Comparison of ENCODE assay signal across 1 cellular context in the genomic region with DNA sequence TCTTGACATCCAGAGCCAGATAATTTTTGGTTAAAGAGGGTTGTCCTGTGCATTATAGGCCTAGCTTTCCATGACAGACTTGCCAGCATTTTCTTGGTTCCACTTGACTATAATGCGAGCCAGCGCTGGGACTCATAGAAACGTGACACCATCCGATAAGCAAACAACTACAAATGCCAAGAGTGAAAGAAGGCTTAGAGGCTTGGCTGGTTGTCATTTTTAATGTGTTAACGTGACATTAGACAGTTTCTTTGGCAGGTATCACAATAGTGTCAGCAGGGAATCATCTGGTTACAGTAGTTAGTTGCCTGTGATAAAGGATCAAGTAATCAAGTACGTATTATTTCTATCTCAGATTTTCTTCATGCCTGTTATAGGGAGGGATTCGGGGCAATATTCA.
A peak's percentile ranks its signal among the peaks of the same experiment; 100 is the strongest.
TF ChIP-seq lines count a peak whose summit lies in the region.

No MANE protein-coding gene starts in this region.

TF ChIP-seq in HEK293, 187 proteins besides CTCF, POLR2A, EP300 and RAD21 (continued from another document and continues in another):
- TF ChIP-seq, protein P1, sequence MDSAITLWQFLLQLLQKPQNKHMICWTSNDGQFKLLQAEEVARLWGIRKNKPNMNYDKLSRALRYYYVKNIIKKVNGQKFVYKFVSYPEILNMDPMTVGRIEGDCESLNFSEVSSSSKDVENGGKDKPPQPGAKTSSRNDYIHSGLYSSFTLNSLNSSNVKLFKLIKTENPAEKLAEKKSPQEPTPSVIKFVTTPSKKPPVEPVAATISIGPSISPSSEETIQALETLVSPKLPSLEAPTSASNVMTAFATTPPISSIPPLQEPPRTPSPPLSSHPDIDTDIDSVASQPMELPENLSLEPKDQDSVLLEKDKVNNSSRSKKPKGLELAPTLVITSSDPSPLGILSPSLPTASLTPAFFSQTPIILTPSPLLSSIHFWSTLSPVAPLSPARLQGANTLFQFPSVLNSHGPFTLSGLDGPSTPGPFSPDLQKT (IDR thresholded peaks at IDR 0.05; ENCODE audit: borderline replicate concordance, low read depth, low read length), result no peak
- TF ChIP-seq SP3 (tag by site-specific recombination; IDR thresholded peaks at IDR 0.05) (no peak), SCRT2 (tag by site-specific recombination; IDR thresholded peaks at IDR 0.05) (no peak), ZBTB17 (tag by site-specific recombination; IDR thresholded peaks at IDR 0.05) (no peak), ZNF768 (tag by site-specific recombination; IDR thresholded peaks at IDR 0.05) (no peak), ZNF394 (tag by site-specific recombination; IDR thresholded peaks at IDR 0.05; ENCODE audit: borderline replicate concordance) (no peak), ZBTB8A (tag by site-specific recombination; IDR thresholded peaks at IDR 0.05) (no peak), ZNF514 (tag by site-specific recombination; IDR thresholded peaks at IDR 0.05) (no peak), ZNF132 (tag by site-specific recombination; IDR thresholded peaks at IDR 0.05; ENCODE audit: borderline replicate concordance) (no peak), SP2 (tag by site-specific recombination; IDR thresholded peaks at IDR 0.05) (no peak), ZNF174 (tag by site-specific recombination; IDR thresholded peaks at IDR 0.05) (no peak), ZIC2 (tag by site-specific recombination; IDR thresholded peaks at IDR 0.05) (no peak), ZSCAN30 (tag by site-specific recombination; IDR thresholded peaks at IDR 0.05) (peak; percentile 57; the same call in 1 of the 2 replicates), BCL11A (tag by site-specific recombination; IDR thresholded peaks at IDR 0.05; ENCODE audit: low read depth) (no peak), GLI4 (tag by site-specific recombination; IDR thresholded peaks at IDR 0.05) (no peak), OSR2 (tag by site-specific recombination; IDR thresholded peaks at IDR 0.05) (peak; percentile 93), ZNF416 (tag by site-specific recombination; IDR thresholded peaks at IDR 0.05) (no peak), ZNF654 (tag by site-specific recombination; IDR thresholded peaks at IDR 0.05; ENCODE audit: low read depth) (no peak), MZF1 (tag by site-specific recombination; IDR thresholded peaks at IDR 0.05; ENCODE audit: borderline replicate concordance) (no peak; the same call in 1 of the 2 replicates), ZNF10 (tag by site-specific recombination; IDR thresholded peaks at IDR 0.05) (no peak), KLF1 (tag by site-specific recombination; IDR thresholded peaks at IDR 0.05) (no peak), ZNF658 (tag by site-specific recombination; IDR thresholded peaks at IDR 0.05) (no peak), ZNF433 (tag by site-specific recombination; IDR thresholded peaks at IDR 0.05; ENCODE audit: low read depth) (no peak), ZNF701 (tag by site-specific recombination; IDR thresholded peaks at IDR 0.05) (no peak), ZNF549 (tag by site-specific recombination; IDR thresholded peaks at IDR 0.05) (no peak), ZNF354C (tag by site-specific recombination; IDR thresholded peaks at IDR 0.05; ENCODE audit: borderline replicate concordance, low read depth) (no peak), ZSCAN16 (tag by site-specific recombination; IDR thresholded peaks at IDR 0.05) (no peak), EGR2 (tag by site-specific recombination; IDR thresholded peaks at IDR 0.05; ENCODE audit: low read depth) (no peak)
- TF ChIP-seq, protein P2, sequence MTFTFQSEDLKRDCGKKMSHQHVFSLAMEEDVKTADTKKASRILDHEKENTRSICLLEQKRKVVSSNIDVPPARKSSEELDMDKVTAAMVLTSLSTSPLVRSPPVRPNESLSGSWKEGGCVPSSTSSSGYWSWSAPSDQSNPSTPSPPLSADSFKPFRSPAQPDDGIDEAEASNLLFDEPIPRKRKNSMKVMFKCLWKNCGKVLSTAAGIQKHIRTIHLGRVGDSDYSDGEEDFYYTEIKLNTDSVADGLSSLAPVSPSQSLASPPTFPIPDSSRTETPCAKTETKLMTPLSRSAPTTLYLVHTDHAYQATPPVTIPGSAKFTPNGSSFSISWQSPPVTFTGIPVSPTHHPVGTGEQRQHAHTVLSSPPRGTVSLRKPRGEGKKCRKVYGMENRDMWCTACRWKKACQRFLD (tag by site-specific recombination; IDR thresholded peaks at IDR 0.05), result no peak
- TF ChIP-seq, protein P3, sequence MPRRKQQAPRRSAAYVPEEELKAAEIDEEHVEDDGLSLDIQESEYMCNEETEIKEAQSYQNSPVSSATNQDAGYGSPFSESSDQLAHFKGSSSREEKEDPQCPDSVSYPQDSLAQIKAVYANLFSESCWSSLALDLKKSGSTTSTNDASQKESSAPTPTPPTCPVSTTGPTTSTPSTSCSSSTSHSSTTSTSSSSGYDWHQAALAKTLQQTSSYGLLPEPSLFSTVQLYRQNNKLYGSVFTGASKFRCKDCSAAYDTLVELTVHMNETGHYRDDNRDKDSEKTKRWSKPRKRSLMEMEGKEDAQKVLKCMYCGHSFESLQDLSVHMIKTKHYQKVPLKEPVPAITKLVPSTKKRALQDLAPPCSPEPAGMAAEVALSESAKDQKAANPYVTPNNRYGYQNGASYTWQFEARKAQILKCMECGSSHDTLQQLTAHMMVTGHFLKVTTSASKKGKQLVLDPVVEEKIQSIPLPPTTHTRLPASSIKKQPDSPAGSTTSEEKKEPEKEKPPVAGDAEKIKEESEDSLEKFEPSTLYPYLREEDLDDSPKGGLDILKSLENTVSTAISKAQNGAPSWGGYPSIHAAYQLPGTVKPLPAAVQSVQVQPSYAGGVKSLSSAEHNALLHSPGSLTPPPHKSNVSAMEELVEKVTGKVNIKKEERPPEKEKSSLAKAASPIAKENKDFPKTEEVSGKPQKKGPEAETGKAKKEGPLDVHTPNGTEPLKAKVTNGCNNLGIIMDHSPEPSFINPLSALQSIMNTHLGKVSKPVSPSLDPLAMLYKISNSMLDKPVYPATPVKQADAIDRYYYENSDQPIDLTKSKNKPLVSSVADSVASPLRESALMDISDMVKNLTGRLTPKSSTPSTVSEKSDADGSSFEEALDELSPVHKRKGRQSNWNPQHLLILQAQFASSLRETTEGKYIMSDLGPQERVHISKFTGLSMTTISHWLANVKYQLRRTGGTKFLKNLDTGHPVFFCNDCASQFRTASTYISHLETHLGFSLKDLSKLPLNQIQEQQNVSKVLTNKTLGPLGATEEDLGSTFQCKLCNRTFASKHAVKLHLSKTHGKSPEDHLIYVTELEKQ (tag by site-specific recombination; IDR thresholded peaks at IDR 0.05; ENCODE audit: borderline replicate concordance), result peak; percentile 60; the same call in 1 of the 2 replicates
- TF ChIP-seq, protein P4, sequence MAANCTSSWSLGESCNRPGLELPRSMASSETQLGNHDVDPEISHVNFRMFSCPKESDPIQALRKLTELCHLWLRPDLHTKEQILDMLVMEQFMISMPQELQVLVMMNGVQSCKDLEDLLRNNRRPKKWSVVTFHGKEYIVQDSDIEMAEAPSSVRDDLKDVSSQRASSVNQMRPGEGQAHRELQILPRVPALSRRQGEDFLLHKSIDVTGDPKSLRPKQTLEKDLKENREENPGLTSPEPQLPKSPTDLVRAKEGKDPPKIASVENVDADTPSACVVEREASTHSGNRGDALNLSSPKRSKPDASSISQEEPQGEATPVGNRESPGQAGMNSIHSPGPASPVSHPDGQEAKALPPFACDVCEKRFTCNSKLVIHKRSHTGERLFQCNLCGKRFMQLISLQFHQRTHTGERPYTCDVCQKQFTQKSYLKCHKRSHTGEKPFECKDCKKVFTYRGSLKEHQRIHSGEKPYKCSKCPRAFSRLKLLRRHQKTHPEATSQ (tag by site-specific recombination; IDR thresholded peaks at IDR 0.05), result no peak
- TF ChIP-seq, protein P5, sequence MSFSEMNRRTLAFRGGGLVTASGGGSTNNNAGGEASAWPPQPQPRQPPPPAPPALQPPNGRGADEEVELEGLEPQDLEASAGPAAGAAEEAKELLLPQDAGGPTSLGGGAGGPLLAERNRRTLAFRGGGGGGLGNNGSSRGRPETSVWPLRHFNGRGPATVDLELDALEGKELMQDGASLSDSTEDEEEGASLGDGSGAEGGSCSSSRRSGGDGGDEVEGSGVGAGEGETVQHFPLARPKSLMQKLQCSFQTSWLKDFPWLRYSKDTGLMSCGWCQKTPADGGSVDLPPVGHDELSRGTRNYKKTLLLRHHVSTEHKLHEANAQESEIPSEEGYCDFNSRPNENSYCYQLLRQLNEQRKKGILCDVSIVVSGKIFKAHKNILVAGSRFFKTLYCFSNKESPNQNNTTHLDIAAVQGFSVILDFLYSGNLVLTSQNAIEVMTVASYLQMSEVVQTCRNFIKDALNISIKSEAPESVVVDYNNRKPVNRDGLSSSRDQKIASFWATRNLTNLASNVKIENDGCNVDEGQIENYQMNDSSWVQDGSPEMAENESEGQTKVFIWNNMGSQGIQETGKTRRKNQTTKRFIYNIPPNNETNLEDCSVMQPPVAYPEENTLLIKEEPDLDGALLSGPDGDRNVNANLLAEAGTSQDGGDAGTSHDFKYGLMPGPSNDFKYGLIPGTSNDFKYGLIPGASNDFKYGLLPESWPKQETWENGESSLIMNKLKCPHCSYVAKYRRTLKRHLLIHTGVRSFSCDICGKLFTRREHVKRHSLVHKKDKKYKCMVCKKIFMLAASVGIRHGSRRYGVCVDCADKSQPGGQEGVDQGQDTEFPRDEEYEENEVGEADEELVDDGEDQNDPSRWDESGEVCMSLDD (tag by site-specific recombination; IDR thresholded peaks at IDR 0.05), result no peak
- TF ChIP-seq, protein P6, sequence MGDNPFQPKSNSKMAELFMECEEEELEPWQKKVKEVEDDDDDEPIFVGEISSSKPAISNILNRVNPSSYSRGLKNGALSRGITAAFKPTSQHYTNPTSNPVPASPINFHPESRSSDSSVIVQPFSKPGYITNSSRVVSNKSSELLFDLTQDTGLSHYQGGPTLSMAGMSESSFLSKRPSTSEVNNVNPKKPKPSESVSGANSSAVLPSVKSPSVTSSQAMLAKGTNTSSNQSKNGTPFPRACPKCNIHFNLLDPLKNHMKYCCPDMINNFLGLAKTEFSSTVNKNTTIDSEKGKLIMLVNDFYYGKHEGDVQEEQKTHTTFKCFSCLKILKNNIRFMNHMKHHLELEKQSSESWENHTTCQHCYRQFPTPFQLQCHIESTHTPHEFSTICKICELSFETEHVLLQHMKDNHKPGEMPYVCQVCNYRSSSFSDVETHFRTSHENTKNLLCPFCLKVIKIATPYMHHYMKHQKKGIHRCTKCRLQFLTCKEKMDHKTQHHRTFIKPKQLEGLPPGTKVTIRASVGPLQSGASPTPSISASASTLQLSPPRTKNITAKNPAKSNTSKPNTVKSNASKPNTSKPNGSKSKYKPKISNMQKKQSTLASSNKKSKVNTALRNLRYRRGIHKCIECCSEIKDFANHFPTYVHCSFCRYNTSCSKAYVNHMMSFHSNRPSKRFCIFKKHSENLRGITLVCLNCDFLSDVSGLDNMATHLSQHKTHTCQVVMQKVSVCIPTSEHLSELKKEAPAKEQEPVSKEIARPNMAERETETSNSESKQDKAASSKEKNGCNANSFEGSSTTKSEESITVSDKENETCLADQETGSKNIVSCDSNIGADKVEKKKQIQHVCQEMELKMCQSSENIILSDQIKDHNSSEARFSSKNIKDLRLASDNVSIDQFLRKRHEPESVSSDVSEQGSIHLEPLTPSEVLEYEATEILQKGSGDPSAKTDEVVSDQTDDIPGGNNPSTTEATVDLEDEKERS (tag by site-specific recombination; IDR thresholded peaks at IDR 0.05), result no peak
- TF ChIP-seq, protein P7, sequence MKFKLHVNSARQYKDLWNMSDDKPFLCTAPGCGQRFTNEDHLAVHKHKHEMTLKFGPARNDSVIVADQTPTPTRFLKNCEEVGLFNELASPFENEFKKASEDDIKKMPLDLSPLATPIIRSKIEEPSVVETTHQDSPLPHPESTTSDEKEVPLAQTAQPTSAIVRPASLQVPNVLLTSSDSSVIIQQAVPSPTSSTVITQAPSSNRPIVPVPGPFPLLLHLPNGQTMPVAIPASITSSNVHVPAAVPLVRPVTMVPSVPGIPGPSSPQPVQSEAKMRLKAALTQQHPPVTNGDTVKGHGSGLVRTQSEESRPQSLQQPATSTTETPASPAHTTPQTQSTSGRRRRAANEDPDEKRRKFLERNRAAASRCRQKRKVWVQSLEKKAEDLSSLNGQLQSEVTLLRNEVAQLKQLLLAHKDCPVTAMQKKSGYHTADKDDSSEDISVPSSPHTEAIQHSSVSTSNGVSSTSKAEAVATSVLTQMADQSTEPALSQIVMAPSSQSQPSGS (tag by site-specific recombination; IDR thresholded peaks at IDR 0.05; ENCODE audit: low read depth), result no peak
- TF ChIP-seq, protein P8, sequence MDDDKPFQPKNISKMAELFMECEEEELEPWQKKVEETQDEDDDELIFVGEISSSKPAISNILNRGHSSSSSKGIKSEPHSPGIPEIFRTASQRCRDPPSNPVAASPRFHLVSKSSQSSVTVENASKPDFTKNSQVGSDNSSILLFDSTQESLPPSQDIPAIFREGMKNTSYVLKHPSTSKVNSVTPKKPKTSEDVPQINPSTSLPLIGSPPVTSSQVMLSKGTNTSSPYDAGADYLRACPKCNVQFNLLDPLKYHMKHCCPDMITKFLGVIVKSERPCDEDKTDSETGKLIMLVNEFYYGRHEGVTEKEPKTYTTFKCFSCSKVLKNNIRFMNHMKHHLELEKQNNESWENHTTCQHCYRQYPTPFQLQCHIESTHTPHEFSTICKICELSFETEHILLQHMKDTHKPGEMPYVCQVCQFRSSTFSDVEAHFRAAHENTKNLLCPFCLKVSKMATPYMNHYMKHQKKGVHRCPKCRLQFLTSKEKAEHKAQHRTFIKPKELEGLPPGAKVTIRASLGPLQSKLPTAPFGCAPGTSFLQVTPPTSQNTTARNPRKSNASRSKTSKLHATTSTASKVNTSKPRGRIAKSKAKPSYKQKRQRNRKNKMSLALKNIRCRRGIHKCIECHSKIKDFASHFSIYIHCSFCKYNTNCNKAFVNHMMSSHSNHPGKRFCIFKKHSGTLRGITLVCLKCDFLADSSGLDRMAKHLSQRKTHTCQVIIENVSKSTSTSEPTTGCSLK (tag by site-specific recombination; IDR thresholded peaks at IDR 0.05), result no peak
- TF ChIP-seq, protein P9, sequence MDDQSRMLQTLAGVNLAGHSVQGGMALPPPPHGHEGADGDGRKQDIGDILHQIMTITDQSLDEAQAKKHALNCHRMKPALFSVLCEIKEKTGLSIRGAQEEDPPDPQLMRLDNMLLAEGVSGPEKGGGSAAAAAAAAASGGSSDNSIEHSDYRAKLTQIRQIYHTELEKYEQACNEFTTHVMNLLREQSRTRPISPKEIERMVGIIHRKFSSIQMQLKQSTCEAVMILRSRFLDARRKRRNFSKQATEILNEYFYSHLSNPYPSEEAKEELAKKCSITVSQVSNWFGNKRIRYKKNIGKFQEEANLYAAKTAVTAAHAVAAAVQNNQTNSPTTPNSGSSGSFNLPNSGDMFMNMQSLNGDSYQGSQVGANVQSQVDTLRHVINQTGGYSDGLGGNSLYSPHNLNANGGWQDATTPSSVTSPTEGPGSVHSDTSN (CRISPR knock-in tag; IDR thresholded peaks at IDR 0.05), result no peak
- TF ChIP-seq, protein P10, sequence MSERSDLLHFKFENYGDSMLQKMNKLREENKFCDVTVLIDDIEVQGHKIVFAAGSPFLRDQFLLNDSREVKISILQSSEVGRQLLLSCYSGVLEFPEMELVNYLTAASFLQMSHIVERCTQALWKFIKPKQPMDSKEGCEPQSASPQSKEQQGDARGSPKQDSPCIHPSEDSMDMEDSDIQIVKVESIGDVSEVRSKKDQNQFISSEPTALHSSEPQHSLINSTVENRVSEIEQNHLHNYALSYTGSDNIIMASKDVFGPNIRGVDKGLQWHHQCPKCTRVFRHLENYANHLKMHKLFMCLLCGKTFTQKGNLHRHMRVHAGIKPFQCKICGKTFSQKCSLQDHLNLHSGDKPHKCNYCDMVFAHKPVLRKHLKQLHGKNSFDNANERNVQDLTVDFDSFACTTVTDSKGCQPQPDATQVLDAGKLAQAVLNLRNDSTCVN (tag by site-specific recombination; optimal IDR thresholded peaks at IDR 0.05), result no peak
